ENCODE assay signal across 8 cellular contexts in the genomic region with DNA sequence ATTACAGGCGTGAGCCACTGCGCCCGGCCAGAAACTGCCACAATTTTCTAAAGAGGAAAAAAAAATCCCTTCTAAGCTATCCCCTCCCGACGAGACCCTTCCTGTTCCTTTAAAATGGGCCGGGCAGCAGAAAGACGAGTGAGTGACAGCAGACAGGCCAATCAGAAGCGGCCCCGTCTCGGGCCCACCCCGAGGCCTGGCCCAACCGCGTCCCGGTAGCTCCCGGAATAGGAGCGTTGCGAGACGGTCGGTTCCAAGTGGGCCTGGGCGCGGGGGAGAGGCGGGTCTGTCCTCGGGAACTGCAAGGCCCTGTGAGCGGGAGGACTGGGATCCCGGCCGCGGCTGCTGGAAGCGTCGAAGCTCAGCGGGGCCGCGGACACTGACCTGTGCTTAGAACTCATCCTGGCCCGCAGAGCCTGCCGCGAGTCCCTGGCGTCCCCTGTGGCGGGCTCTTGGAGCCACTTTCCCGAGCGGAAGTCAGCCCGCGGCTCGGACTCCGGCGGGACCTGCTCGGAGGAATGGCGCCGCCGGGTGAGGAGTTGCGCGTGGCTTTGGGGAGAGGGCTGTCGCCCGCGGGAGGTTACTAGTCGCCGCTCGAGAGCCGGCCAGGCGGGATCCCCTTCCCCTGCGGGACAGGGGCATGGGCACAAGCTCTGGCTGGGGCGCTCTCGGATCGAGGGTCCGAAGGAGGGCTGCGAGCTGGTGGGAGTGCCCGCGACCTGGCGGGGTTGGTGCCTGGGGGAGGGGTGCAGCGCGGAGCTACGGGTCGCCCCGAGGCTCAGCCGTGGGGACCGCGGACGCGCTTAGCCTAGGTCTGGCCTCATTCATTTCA. TPM values are rescaled to one million over a fixed set of nuclear protein-coding genes. Genes with fewer than 3 reads are reported as not detected.
DNase-seq lines count a peak whose midpoint lies in the region; ATAC-seq and TF ChIP-seq lines count a peak whose summit lies in the region.

A gene (minus strand): TSS at position 710 of the 832 bp plus-strand sequence.
A gene (plus strand): TSS at position 492 of the 832 bp plus-strand sequence. CDS start 27 bp downstream, at position 519.

- peak within 1 kb of the TSS; percentile 69 for H2AFZ ChIP-seq in fibroblast of lung (ENCODE audit: low read length)

- H3K4me1 Mint-ChIP-seq in activated T-helper 17 cell treated with anti-CD3 and anti-CD28 coated beads, Interleukin-2, amount 50 U/mL, for 72 hours = peaks cover 26% of the 10 kb centered on the region
- H3K4me1 Mint-ChIP-seq in naive thymus-derived CD4-positive, alpha-beta T cell = peaks cover 34 to 48% (median 36%) of the 10 kb centered on the region in 7 donors
- peaks cover 47% of the 10 kb centered on the region for H3K4me1 Mint-ChIP-seq in stimulated activated memory B cell treated with anti-CD40 and anti-IgM and Interleukin-4, amounts not matched to agents 10 μg/mL and 1 μg/mL and 100 μg/mL, for 72 hours

- peak within 1 kb of the TSS; percentile 90 for H3K27ac Mint-ChIP-seq in activated T-helper 17 cell treated with anti-CD3 and anti-CD28 coated beads, Interleukin-2, amount 50 U/mL, for 72 hours
- H3K27ac Mint-ChIP-seq in naive thymus-derived CD4-positive, alpha-beta T cell = peak within 1 kb of the TSS; percentile 94 to 99 (median 97)
- peak within 1 kb of the TSS; percentile 99 for H3K27ac Mint-ChIP-seq in stimulated activated memory B cell treated with anti-CD40 and anti-IgM and Interleukin-4, amounts not matched to agents 10 μg/mL and 1 μg/mL and 100 μg/mL, for 72 hours

- CTCF ChIA-PET in naive thymus-derived CD4-positive, alpha-beta T cell (lab: Charles Lee) = interaction anchor here (0.6 to 4.9 kb wide), 8 partner anchors 15 to 944 kb away, joined by 3 to 53 read pairs (median 4); a partner anchor contains a TSS

- ATAC-seq in activated T-helper 17 cell treated with anti-CD3 and anti-CD28 coated beads, Interleukin-2, amount 50 U/mL, for 72 hours (replicated peaks) = peak; percentile 98
- ATAC-seq in naive thymus-derived CD4-positive, alpha-beta T cell = peak; percentile 96
- peak; percentile 99 for ATAC-seq in stimulated activated memory B cell treated with anti-CD40 and anti-IgM and Interleukin-4, amounts not matched to agents 10 μg/mL and 1 μg/mL and 100 μg/mL, for 72 hours

- H3K27me3 ChIP-seq in fibroblast of lung (ENCODE audit: control insufficient read depth, insufficient read depth, low read length) = no peaks in the 10 kb centered on the region
- H3K27me3 ChIP-seq in naive thymus-derived CD4-positive, alpha-beta T cell (ENCODE audit: control insufficient read depth in 2 of 2, insufficient read depth in 2 of 2, low read length in 2 of 2) = no peaks in the 10 kb centered on the region

- H3K4me1 ChIP-seq in fibroblast of lung (ENCODE audit: control insufficient read depth, extremely low read depth, insufficient read depth, low read length) = peaks cover 5% of the 10 kb centered on the region
- peaks cover 13 to 15% of the 10 kb centered on the region in 2 donors for H3K4me1 ChIP-seq in naive thymus-derived CD4-positive, alpha-beta T cell (ENCODE audit: control insufficient read depth in 2 of 2, insufficient read depth in 2 of 2, low read length in 2 of 2)

- POLR2A ChIA-PET in naive thymus-derived CD4-positive, alpha-beta T cell (lab: Charles Lee) = interaction anchor here (0.6 to 3.3 kb wide), 19 partner anchors 11 to 1225 kb away, joined by 3 to 46 read pairs (median 4); a partner anchor contains a TSS

- intact Hi-C loops in naive thymus-derived CD4-positive, alpha-beta T cell (cut with micrococcal nuclease) = loop anchor here (1.0 to 10.0 kb wide), 18 partner anchors 13 to 1437 kb away; a partner anchor contains a TSS

- no peaks in the 10 kb centered on the region for H4K20me1 ChIP-seq in fibroblast of lung (ENCODE audit: control insufficient read depth, extremely low read depth, insufficient read depth, low read length)

- peak within 1 kb of the TSS; percentile 93 to 100 (median 95) for H3K4me3 ChIP-seq in fibroblast of lung (replicated peaks in 1 of 4; ENCODE audit: control extremely low read depth in 1 of 4, insufficient read depth in 1 of 4, low read depth in 3 of 4, low read length in 4 of 4)
- peak within 1 kb of the TSS; percentile 85 for H3K4me3 ChIP-seq in naive thymus-derived CD4-positive, alpha-beta T cell (ENCODE audit: low read length)

- peak within 1 kb of the TSS; percentile 99 for H3K9ac ChIP-seq in fibroblast of lung (ENCODE audit: insufficient read depth, low read length)

- H3K9me3 ChIP-seq in fibroblast of lung (ENCODE audit: control insufficient read depth, insufficient read depth, low read depth, low read length) = no peaks in the 10 kb centered on the region
- H3K9me3 ChIP-seq in naive thymus-derived CD4-positive, alpha-beta T cell (ENCODE audit: control insufficient read depth in 2 of 3, low read length in 3 of 3) = no peaks in the 10 kb centered on the region

- TF ChIP-seq CTCF in fibroblast of lung (conservative IDR thresholded peaks at IDR 0.05 in 1 of 2, IDR thresholded peaks at IDR 0.05 in 1 of 2; ENCODE audit: low read depth in 1 of 2, low read length in 2 of 2) = no peak

- peaks cover 45% of the 10 kb centered on the region for H3K79me2 ChIP-seq in fibroblast of lung (ENCODE audit: control insufficient read depth, insufficient read depth, low read length)

- no peaks in the 10 kb centered on the region for H3K9me3 Mint-ChIP-seq in activated T-helper 17 cell treated with anti-CD3 and anti-CD28 coated beads, Interleukin-2, amount 50 U/mL, for 72 hours
- H3K9me3 Mint-ChIP-seq in naive thymus-derived CD4-positive, alpha-beta T cell = peaks cover 0 to 2% (median 0%) of the 10 kb centered on the region in 11 donors
- no peaks in the 10 kb centered on the region for H3K9me3 Mint-ChIP-seq in stimulated activated memory B cell treated with anti-CD40 and anti-IgM and Interleukin-4, amounts not matched to agents 10 μg/mL and 1 μg/mL and 100 μg/mL, for 72 hours

- no peaks in the 10 kb centered on the region for H3K27me3 Mint-ChIP-seq in activated T-helper 17 cell treated with anti-CD3 and anti-CD28 coated beads, Interleukin-2, amount 50 U/mL, for 72 hours
- H3K27me3 Mint-ChIP-seq in naive thymus-derived CD4-positive, alpha-beta T cell = peaks cover 0 to 6% (median 0%) of the 10 kb centered on the region in 5 donors
- H3K27me3 Mint-ChIP-seq in stimulated activated memory B cell treated with anti-CD40 and anti-IgM and Interleukin-4, amounts not matched to agents 10 μg/mL and 1 μg/mL and 100 μg/mL, for 72 hours = no peaks in the 10 kb centered on the region

- peaks cover 1% of the 10 kb centered on the region for H3K36me3 ChIP-seq in fibroblast of lung (ENCODE audit: control insufficient read depth, insufficient read depth, low read length)
- H3K36me3 ChIP-seq in naive thymus-derived CD4-positive, alpha-beta T cell (ENCODE audit: control insufficient read depth in 2 of 3, insufficient read depth in 3 of 3, low read length in 3 of 3) = peaks cover 0 to 19% (median 0%) of the 10 kb centered on the region in 3 experiments

- DNase-seq in EH (ENCODE audit: low read depth) (peak; percentile 98), GOT3 (lab: John Stamatoyannopoulos, UW) (peak; percentile 95), LHCN-M2 (ENCODE audit: low read depth) (peak; percentile 96), RPMI7951 (ENCODE audit: low read depth) (peak; percentile 100), fibroblast of lung (ENCODE audit: low read depth in 2 of 2) (peak; percentile 98 to 99)
- DNase-seq in naive thymus-derived CD4-positive, alpha-beta T cell = peak; percentile 83 to 95 (median 92)

- peak within 1 kb of the TSS; percentile 99 for H3K27ac ChIP-seq in fibroblast of lung (ENCODE audit: insufficient read depth, low read length)
- peak within 1 kb of the TSS; percentile 87 for H3K27ac ChIP-seq in naive thymus-derived CD4-positive, alpha-beta T cell (ENCODE audit: low read depth, low read length)

- H3K4me3 Mint-ChIP-seq in activated T-helper 17 cell treated with anti-CD3 and anti-CD28 coated beads, Interleukin-2, amount 50 U/mL, for 72 hours = peak within 1 kb of the TSS; percentile 83
- peak within 1 kb of the TSS; percentile 89 to 99 (median 96) for H3K4me3 Mint-ChIP-seq in naive thymus-derived CD4-positive, alpha-beta T cell
- H3K4me3 Mint-ChIP-seq in stimulated activated memory B cell treated with anti-CD40 and anti-IgM and Interleukin-4, amounts not matched to agents 10 μg/mL and 1 μg/mL and 100 μg/mL, for 72 hours = peak within 1 kb of the TSS; percentile 94

- peaks cover 37% of the 10 kb centered on the region for H3K36me3 Mint-ChIP-seq in activated T-helper 17 cell treated with anti-CD3 and anti-CD28 coated beads, Interleukin-2, amount 50 U/mL, for 72 hours (ENCODE audit: low read depth)
- H3K36me3 Mint-ChIP-seq in naive thymus-derived CD4-positive, alpha-beta T cell = peaks cover under 1 to 14% (median 8%) of the 10 kb centered on the region in 5 donors
- H3K36me3 Mint-ChIP-seq in stimulated activated memory B cell treated with anti-CD40 and anti-IgM and Interleukin-4, amounts not matched to agents 10 μg/mL and 1 μg/mL and 100 μg/mL, for 72 hours = peaks cover 22% of the 10 kb centered on the region

- H3K4me2 ChIP-seq in fibroblast of lung (ENCODE audit: extremely low read depth, insufficient read depth, low read length) = peak within 1 kb of the TSS; percentile 98

RNA-seq across cellular contexts. Expression of the first gene that starts in this region (rescaled TPM):
- total RNA-seq in LHCN-M2 (2014; rRNA removed) (0.83 and 4.0 TPM in 2 replicates), fibroblast of lung (1.2 and 1.3 TPM in 2 replicates)
- 1.3 TPM for polyA plus RNA-seq in LHCN-M2 (2012)
- 0.10 and 1.3 TPM in 2 replicates for total RNA-seq in RPMI7951 (2014; rRNA removed; shearing (Covaris generic))
- 1 to 10 TPM in 1 of 2 donors, under 1 TPM in 1; 0.32 to 2.0 TPM for total RNA-seq in activated T-helper 17 cell treated with anti-CD3 and anti-CD28 coated beads, Interleukin-2, amount 50 U/mL, for 72 hours
- polyA plus RNA-seq in fibroblast of lung = 1.7 and 2.9 TPM in 2 replicates
- polyA plus RNA-seq in fibroblast of lung (2012) = 1.3 and 2.7 TPM in 2 replicates
- 0.96 and 1.9 TPM in 2 replicates for polyA minus RNA-seq in fibroblast of lung (ENCODE audit: low replicate concordance)
- total RNA-seq in naive thymus-derived CD4-positive, alpha-beta T cell = 1 to 10 TPM; 1.2 to 1.9 (median 1.6) TPM
- 1 to 10 TPM in 1 of 2 donors, under 1 TPM in 1; 0.59 to 1.7 TPM for polyA plus RNA-seq in naive thymus-derived CD4-positive, alpha-beta T cell

RNA-seq across cellular contexts. Expression of the second gene that starts in this region (rescaled TPM):
- total RNA-seq in LHCN-M2 (2014; rRNA removed) (260 and 273 TPM in 2 replicates), fibroblast of lung (139 and 262 TPM in 2 replicates)
- polyA plus RNA-seq in LHCN-M2 (2012) = 133 TPM
- 527 and 744 TPM in 2 replicates for total RNA-seq in RPMI7951 (2014; rRNA removed; shearing (Covaris generic))
- 100 to 1,000 TPM; 112 to 178 TPM for total RNA-seq in activated T-helper 17 cell treated with anti-CD3 and anti-CD28 coated beads, Interleukin-2, amount 50 U/mL, for 72 hours
- polyA plus RNA-seq in fibroblast of lung = 414 and 456 TPM in 2 replicates
- polyA plus RNA-seq in fibroblast of lung (2012) = 202 and 223 TPM in 2 replicates
- polyA minus RNA-seq in fibroblast of lung (ENCODE audit: low replicate concordance) = 257 and 293 TPM in 2 replicates
- total RNA-seq in naive thymus-derived CD4-positive, alpha-beta T cell = 100 to 1,000 TPM in 4 of 5 experiments, 10 to 100 TPM in 1; 88.7 to 222 (median 108) TPM
- 100 to 1,000 TPM; 241 to 281 TPM for polyA plus RNA-seq in naive thymus-derived CD4-positive, alpha-beta T cell

Comparison
In these comparisons a context has a peak if more than half of its experiments do, and no peak if none do; other contexts are left out.
1. Peak in every context shown above with its lines: DNase-seq, ATAC-seq, H3K4me3 ChIP-seq and H3K27ac ChIP-seq.